In the genomic region with DNA sequence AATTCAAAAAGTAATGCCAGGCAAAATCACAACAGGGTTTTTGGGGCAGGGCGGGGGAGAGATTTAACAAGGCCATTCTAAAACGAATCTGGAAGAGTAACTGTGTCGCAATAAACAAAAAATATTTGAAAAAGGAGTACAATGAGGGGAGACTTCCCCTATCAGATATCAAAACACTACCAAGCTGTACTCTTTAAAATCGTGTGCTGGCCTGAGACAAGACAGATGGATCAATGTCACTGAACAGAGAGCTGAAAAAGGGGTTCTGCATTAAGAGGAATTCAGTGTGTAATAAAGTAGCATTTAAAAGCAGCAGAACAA, we compare ENCODE assay signal across 17 cellular contexts. TPM values are rescaled to one million over a fixed set of nuclear protein-coding genes. Genes with fewer than 3 reads are reported as not detected.
"Had no signal": no experiment of that assay in that cellular context is flagged by ENCODE, and none has a peak within 500 bp of the region (broad histone marks: within the 10 kb centered on the region; RNA-seq: fewer than 3 reads in every experiment).

No MANE protein-coding gene starts in this region.

- H3K4me3 Mint-ChIP-seq: activated CD4-positive, alpha-beta memory T cell treated with anti-CD3 and anti-CD28 coated beads, Interleukin-2, amount 10 ng/mL, durations not matched to agents 7 days and 5 days; activated CD4-positive, alpha-beta T cell treated with anti-CD3 and anti-CD28 coated beads for 36 hours; naive B cell; T-cell had no signal

- H3K27ac ChIP-seq: adrenal gland, coronary artery, neutrophil, right atrium auricular region, tibial nerve, WERI-Rb-1 had no signal

- H3K36me3 Mint-ChIP-seq: naive B cell, T-cell had no signal

- H3K9me3 ChIP-seq: adrenal gland, neutrophil, right atrium auricular region, tibial nerve had no signal

- H3K9me3 Mint-ChIP-seq: activated CD4-positive, alpha-beta memory T cell treated with anti-CD3 and anti-CD28 coated beads, Interleukin-2, amount 10 ng/mL, durations not matched to agents 7 days and 5 days; naive B cell; T-cell had no signal

- ATAC-seq: T-cell had no signal

- H3K27ac Mint-ChIP-seq: activated CD4-positive, alpha-beta memory T cell treated with anti-CD3 and anti-CD28 coated beads, Interleukin-2, amount 10 ng/mL, durations not matched to agents 7 days and 5 days; activated CD4-positive, alpha-beta T cell treated with anti-CD3 and anti-CD28 coated beads for 36 hours; T-cell had no signal

- H3K27me3 ChIP-seq: adrenal gland, neutrophil, right atrium auricular region, tibial nerve had no signal

- H3K27me3 Mint-ChIP-seq: activated CD4-positive, alpha-beta T cell treated with anti-CD3 and anti-CD28 coated beads for 36 hours had no signal

- DNase-seq: activated CD4-positive, alpha-beta memory T cell treated with anti-CD3 and anti-CD28 coated beads, Interleukin-2, amount 10 ng/mL, durations not matched to agents 7 days and 5 days; activated CD4-positive, alpha-beta T cell treated with anti-CD3 and anti-CD28 coated beads for 36 hours; activated naive CD4-positive, alpha-beta T cell treated with Interleukin-2 at 50 U/mL for 16 hours; adrenal gland; central memory CD4-positive, alpha-beta T cell; effector CD8-positive, alpha-beta T cell; hippocampal formation; kidney glomerular epithelial cell; midbrain; naive B cell; small intestine; T-cell; WERI-Rb-1 had no signal

- H3K4me3 ChIP-seq: adrenal gland, coronary artery, right atrium auricular region, tibial nerve had no signal

- H3K36me3 ChIP-seq: adrenal gland, neutrophil, right atrium auricular region, tibial nerve, WERI-Rb-1 had no signal

- FAIRE-seq: small intestine had no signal

RNA-seq across cellular contexts. Expression of gene EPHB3, which starts 59.2 kb away (rescaled TPM):
- total RNA-seq: activated CD4-positive, alpha-beta T cell treated with anti-CD3 and anti-CD28 coated beads for 36 hours had no signal
